In genomic region chr20:10040070-10040970, GRCh38 we compare ENCODE assay signal across 14 cellular contexts. TPM values are rescaled to one million over a fixed set of nuclear protein-coding genes. Genes with fewer than 3 reads are reported as not detected.
A peak's percentile ranks its signal among the peaks of the same experiment; 100 is the strongest.
DNase-seq lines count a peak whose midpoint lies in the region; ATAC-seq, FAIRE-seq and TF ChIP-seq lines count a peak whose summit lies in the region.
"Had no signal": no experiment of that assay in that cellular context is flagged by ENCODE, and none has a peak within 500 bp of the region (broad histone marks: within the 10 kb centered on the region; RNA-seq: fewer than 3 reads in every experiment).

No MANE protein-coding gene starts in this region.

- no peaks in the 10 kb centered on the region for H3K9me2 ChIP-seq in PC-3 (replicated peaks; ENCODE audit: low read length)

- 76 to 82% methylated on average over 5 of the region's 5 CpGs for WGBS in sigmoid colon, 2 donors

- peak; percentile 26 to 32 for DNase-seq in SHP77 (lab: John Stamatoyannopoulos, UW)
- no peak for DNase-seq in SHP77 treated with DMSO at 0.1 percent for 48 hours (lab: John Stamatoyannopoulos, UW)
- peak; percentile 98 for DNase-seq in PC-3
- peak; percentile 79 to 85 for DNase-seq in fibroblast of lung (ENCODE audit: low read depth in 2 of 2)
- peak; percentile 44 for DNase-seq in urothelium cell line (ENCODE audit: low spot score)
- DNase-seq in activated effector memory CD4-positive, alpha-beta T cell treated with Interleukin-2 at 50 U/mL for 16 hours: no peak
- DNase-seq in SIG-M5 treated with dmso at 0.1 percent for 504 hours (lab: John Stamatoyannopoulos, UW; ENCODE audit: unreplicated experiment): no peak
- DNase-seq in sigmoid colon: no peak
- DNase-seq: amygdala; stimulated activated CD4-positive, alpha-beta T cell treated with anti-CD3 and anti-CD28 coated beads, Interleukin-2, amount 100 ng/mL, for 24 hours; T-cell had no signal

- intact Hi-C loops in PC-3 (cut with micrococcal nuclease): loop anchor here (1.0 to 2.0 kb wide), 2 partner anchors 36 to 52 kb away; no protein-coding TSS in a partner anchor
- intact Hi-C loops in sigmoid colon (cut with DNase I): no loop called here

- CTCF ChIA-PET in PC-3 (lab: Charles Lee): no interaction called here

- FAIRE-seq in urothelium cell line (lab: Jason Lieb, UNC): peak; percentile 94
- FAIRE-seq: GM12891 had no signal

- H3K27me3 ChIP-seq in PC-3 (ENCODE audit: low read length): no peaks in the 10 kb centered on the region
- no peaks in the 10 kb centered on the region for H3K27me3 ChIP-seq in fibroblast of lung (ENCODE audit: control insufficient read depth, insufficient read depth, low read length)
- H3K27me3 ChIP-seq in sigmoid colon: no peaks in the 10 kb centered on the region
- H3K27me3 ChIP-seq: BLaER1 treated with 17β-estradiol and CSF1 and Interleukin-3, amounts not matched to agents 10 nM and 100 nM; gastroesophageal sphincter had no signal

- 0 out of 2 replicates have a peak, but pooled peaks cover 12% of the 10 kb centered on the region for H3K36me3 ChIP-seq in PC-3 (ENCODE audit: low read depth, low read length)
- H3K36me3 ChIP-seq in fibroblast of lung (ENCODE audit: control insufficient read depth, insufficient read depth, low read length): no peaks in the 10 kb centered on the region
- no peaks in the 10 kb centered on the region for H3K36me3 ChIP-seq in sigmoid colon
- H3K36me3 ChIP-seq: BLaER1 treated with 17β-estradiol and CSF1 and Interleukin-3, amounts not matched to agents 10 nM and 100 nM; gastroesophageal sphincter had no signal

- H4K20me1 ChIP-seq in PC-3 (ENCODE audit: low read length) (0 out of 2 replicates have a peak, but pooled peaks cover 4% of the 10 kb centered on the region), fibroblast of lung (ENCODE audit: control insufficient read depth, extremely low read depth, insufficient read depth, low read length) (no peaks in the 10 kb centered on the region)
- H4K20me1 ChIP-seq: BLaER1 treated with 17β-estradiol and CSF1 and Interleukin-3, amounts not matched to agents 10 nM and 100 nM had no signal

- peak; percentile 99 for ATAC-seq in PC-3
- ATAC-seq: gastroesophageal sphincter, T-cell had no signal

- H3K4me2 ChIP-seq in PC-3 (ENCODE audit: low read length) (peak overlapping the region; percentile 48), fibroblast of lung (ENCODE audit: extremely low read depth, insufficient read depth, low read length) (no peak overlapping the region)

- no peak for TF ChIP-seq POLR2A in sigmoid colon (IDR thresholded peaks at IDR 0.05)

- H2AFZ ChIP-seq in PC-3 (ENCODE audit: low read length) (no peak overlapping the region), fibroblast of lung (ENCODE audit: low read length) (no peak overlapping the region)

- TF ChIP-seq CTCF in PC-3 (conservative IDR thresholded peaks at IDR 0.05; ENCODE audit: low read depth, low read length) (no peak), fibroblast of lung (conservative IDR thresholded peaks at IDR 0.05 in 1 of 2, IDR thresholded peaks at IDR 0.05 in 1 of 2; ENCODE audit: low read depth in 1 of 2, low read length in 2 of 2) (no peak), sigmoid colon (IDR thresholded peaks at IDR 0.05) (no peak)

- H3K27ac ChIP-seq in PC-3 (ENCODE audit: low read length) (peak overlapping the region; percentile 20; the same call in 1 of the 2 replicates), fibroblast of lung (ENCODE audit: insufficient read depth, low read length) (no peak overlapping the region), sigmoid colon (no peak overlapping the region)
- H3K27ac ChIP-seq: BLaER1 treated with 17β-estradiol and CSF1 and Interleukin-3, amounts not matched to agents 10 nM and 100 nM; gastroesophageal sphincter had no signal

- no peaks in the 10 kb centered on the region for H3F3A ChIP-seq in PC-3 (ENCODE audit: low read length, unreplicated experiment)

- H3K9ac ChIP-seq in PC-3 (ENCODE audit: low read length): no peak overlapping the region
- H3K9ac ChIP-seq in fibroblast of lung (ENCODE audit: insufficient read depth, low read length): no peak overlapping the region
- H3K9ac ChIP-seq: BLaER1 treated with 17β-estradiol and CSF1 and Interleukin-3, amounts not matched to agents 10 nM and 100 nM had no signal

- H3K79me2 ChIP-seq in PC-3 (ENCODE audit: low read length) (peaks cover 7% of the 10 kb centered on the region), fibroblast of lung (ENCODE audit: control insufficient read depth, insufficient read depth, low read length) (no peaks in the 10 kb centered on the region)

- H3K9me3 ChIP-seq in PC-3 (ENCODE audit: low read length) (no peaks in the 10 kb centered on the region), fibroblast of lung (ENCODE audit: control insufficient read depth, insufficient read depth, low read depth, low read length) (no peaks in the 10 kb centered on the region), sigmoid colon (no peaks in the 10 kb centered on the region)
- H3K9me3 ChIP-seq: gastroesophageal sphincter had no signal

- H3K4me1 ChIP-seq in PC-3 (ENCODE audit: insufficient read depth, low read length): peaks cover 22% of the 10 kb centered on the region
- peaks cover 2% of the 10 kb centered on the region for H3K4me1 ChIP-seq in fibroblast of lung (ENCODE audit: control insufficient read depth, extremely low read depth, insufficient read depth, low read length)
- peaks cover 0 to 3% (median under 1%) of the 10 kb centered on the region in 4 donors for H3K4me1 ChIP-seq in sigmoid colon

- TF ChIP-seq EP300 in sigmoid colon (IDR thresholded peaks at IDR 0.05): no peak

- BruUV-seq in PC-3 (replicated peaks; lab: Mats Ljungman, UMichigan): no TSS peak

- H3K4me3 ChIP-seq in PC-3 (ENCODE audit: low read length) (no peak overlapping the region), fibroblast of lung (replicated peaks in 1 of 4; ENCODE audit: control extremely low read depth in 1 of 4, insufficient read depth in 1 of 4, low read depth in 3 of 4, low read length in 4 of 4) (no peak overlapping the region), sigmoid colon (no peak overlapping the region)
- H3K4me3 ChIP-seq: BLaER1 treated with 17β-estradiol and CSF1 and Interleukin-3, amounts not matched to agents 10 nM and 100 nM; gastroesophageal sphincter had no signal

- POLR2A ChIA-PET in PC-3 (lab: Charles Lee; ENCODE audit: unreplicated experiment): no interaction called here

RNA-seq across cellular contexts. Expression of gene ANKEF1, which starts 5.5 kb away (rescaled TPM):
- total RNA-seq in PC-3 (2014; rRNA removed): 11.6 and 13.1 TPM in 2 replicates
- total RNA-seq in fibroblast of lung: 2.3 and 3.5 TPM in 2 replicates
- polyA plus RNA-seq in fibroblast of lung: 1.6 and 2.0 TPM in 2 replicates
- 1.3 and 1.5 TPM in 2 replicates for polyA plus RNA-seq in fibroblast of lung (2012)
- 0.07 TPM in 1 of 2 replicates, not detected in the other for polyA minus RNA-seq in fibroblast of lung (ENCODE audit: low replicate concordance)
- total RNA-seq in sigmoid colon: 1 to 10 TPM in 1 of 4 donors, under 1 TPM in 3; 0.16 to 1.1 (median 0.38) TPM
- polyA plus RNA-seq in sigmoid colon: 1 to 10 TPM; 1.8 to 2.4 (median 1.8) TPM

Comparison
In these comparisons a context has a peak if more than half of its experiments do, and no peak if none do; other contexts are left out.
1. DNase-seq: peak in SHP77 (2 of 2), PC-3 (single experiment), fibroblast of lung (2 of 2) and urothelium cell line (single experiment); none in SHP77 treated with DMSO at 0.1 percent for 48 hours (single experiment), activated effector memory CD4-positive, alpha-beta T cell treated with Interleukin-2 at 50 U/mL for 16 hours (single experiment), SIG-M5 treated with dmso at 0.1 percent for 504 hours (single experiment) and sigmoid colon (single experiment).